ENCODE assay signal across 1 cellular context in genomic region chr4:183136880-183137279, GRCh38.
TF ChIP-seq lines count a peak whose summit lies in the region.

No MANE protein-coding gene starts in this region.

TF ChIP-seq in GM23338, 12 proteins besides CTCF, POLR2A, EP300 and RAD21 (continued from another document):
- TF ChIP-seq REST (IDR thresholded peaks at IDR 0.05; ENCODE audit: unreplicated experiment) (no peak), EZH2 (IDR thresholded peaks at IDR 0.05; ENCODE audit: low read depth, unreplicated experiment) (no peak), ZNF462 (CRISPR knock-in tag; IDR thresholded peaks at IDR 0.05) (no peak), ZNF331 (CRISPR knock-in tag; IDR thresholded peaks at IDR 0.05; ENCODE audit: low read depth) (no peak), ETS1 (IDR thresholded peaks at IDR 0.05) (no peak), CREB1 (CRISPR knock-in tag; IDR thresholded peaks at IDR 0.05; ENCODE audit: low read depth) (no peak)
